Comparison of ENCODE assay signal across 1 cellular context in the genomic region with DNA sequence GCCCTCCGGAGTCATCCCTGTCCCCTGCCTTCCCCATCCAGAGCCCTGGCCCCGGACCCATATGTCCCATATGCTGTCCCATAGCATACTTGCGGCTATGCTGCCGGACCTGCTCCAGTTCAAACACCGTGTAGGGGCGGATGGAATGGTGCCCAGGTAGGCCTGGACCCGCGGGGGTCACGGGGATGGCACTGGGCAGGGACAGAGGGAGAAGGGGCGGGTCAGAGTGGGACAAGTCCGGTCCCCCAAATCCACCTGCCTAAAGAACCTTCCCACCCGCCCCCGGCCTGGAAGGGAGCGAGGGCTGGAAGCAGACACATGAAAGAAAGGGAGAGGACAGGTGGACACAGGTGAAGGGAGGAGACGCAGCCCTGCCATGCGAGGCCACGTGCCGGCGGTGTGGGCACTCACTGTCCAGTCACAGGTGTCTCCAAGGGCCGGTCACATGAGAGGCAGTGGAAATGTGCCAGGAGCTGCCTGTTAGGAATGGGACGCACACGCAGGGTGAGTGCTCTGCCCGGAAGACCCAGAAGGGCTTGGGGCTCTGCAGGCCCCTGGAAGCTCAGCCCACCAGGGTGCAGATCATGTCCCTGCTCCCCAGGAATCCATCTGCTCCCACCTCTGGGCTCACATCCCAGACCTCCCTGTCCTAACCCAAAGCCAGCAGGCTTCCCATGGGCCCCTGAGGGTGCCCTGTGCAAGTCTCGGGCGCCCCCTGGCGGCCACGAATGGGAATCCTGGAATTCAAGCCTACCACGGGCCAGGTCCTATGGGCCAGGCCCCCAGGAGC.
TF ChIP-seq lines count a peak whose summit lies in the region.

No MANE protein-coding gene starts in this region.

TF ChIP-seq in HepG2, 621 proteins besides CTCF, POLR2A, EP300 and RAD21 (continued from another document and continues in another):
- TF ChIP-seq, protein P1, sequence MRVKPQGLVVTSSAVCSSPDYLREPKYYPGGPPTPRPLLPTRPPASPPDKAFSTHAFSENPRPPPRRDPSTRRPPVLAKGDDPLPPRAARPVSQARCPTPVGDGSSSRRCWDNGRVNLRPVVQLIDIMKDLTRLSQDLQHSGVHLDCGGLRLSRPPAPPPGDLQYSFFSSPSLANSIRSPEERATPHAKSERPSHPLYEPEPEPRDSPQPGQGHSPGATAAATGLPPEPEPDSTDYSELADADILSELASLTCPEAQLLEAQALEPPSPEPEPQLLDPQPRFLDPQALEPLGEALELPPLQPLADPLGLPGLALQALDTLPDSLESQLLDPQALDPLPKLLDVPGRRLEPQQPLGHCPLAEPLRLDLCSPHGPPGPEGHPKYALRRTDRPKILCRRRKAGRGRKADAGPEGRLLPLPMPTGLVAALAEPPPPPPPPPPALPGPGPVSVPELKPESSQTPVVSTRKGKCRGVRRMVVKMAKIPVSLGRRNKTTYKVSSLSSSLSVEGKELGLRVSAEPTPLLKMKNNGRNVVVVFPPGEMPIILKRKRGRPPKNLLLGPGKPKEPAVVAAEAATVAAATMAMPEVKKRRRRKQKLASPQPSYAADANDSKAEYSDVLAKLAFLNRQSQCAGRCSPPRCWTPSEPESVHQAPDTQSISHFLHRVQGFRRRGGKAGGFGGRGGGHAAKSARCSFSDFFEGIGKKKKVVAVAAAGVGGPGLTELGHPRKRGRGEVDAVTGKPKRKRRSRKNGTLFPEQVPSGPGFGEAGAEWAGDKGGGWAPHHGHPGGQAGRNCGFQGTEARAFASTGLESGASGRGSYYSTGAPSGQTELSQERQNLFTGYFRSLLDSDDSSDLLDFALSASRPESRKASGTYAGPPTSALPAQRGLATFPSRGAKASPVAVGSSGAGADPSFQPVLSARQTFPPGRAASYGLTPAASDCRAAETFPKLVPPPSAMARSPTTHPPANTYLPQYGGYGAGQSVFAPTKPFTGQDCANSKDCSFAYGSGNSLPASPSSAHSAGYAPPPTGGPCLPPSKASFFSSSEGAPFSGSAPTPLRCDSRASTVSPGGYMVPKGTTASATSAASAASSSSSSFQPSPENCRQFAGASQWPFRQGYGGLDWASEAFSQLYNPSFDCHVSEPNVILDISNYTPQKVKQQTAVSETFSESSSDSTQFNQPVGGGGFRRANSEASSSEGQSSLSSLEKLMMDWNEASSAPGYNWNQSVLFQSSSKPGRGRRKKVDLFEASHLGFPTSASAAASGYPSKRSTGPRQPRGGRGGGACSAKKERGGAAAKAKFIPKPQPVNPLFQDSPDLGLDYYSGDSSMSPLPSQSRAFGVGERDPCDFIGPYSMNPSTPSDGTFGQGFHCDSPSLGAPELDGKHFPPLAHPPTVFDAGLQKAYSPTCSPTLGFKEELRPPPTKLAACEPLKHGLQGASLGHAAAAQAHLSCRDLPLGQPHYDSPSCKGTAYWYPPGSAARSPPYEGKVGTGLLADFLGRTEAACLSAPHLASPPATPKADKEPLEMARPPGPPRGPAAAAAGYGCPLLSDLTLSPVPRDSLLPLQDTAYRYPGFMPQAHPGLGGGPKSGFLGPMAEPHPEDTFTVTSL (CRISPR knock-in tag; IDR thresholded peaks at IDR 0.05; ENCODE audit: borderline replicate concordance), result no peak
- TF ChIP-seq SIX4 (CRISPR knock-in tag; IDR thresholded peaks at IDR 0.05), result no peak
- TF ChIP-seq POGK (CRISPR knock-in tag; conservative IDR thresholded peaks at IDR 0.05), result 0 out of 2 replicates have a peak, but pooled peaks have one; percentile 21
- no peak for TF ChIP-seq GLMP (CRISPR knock-in tag; IDR thresholded peaks at IDR 0.05; ENCODE audit: borderline replicate concordance)
- no peak for TF ChIP-seq IKZF4 (CRISPR knock-in tag; IDR thresholded peaks at IDR 0.05; ENCODE audit: borderline replicate concordance, low read depth, not compliant biosample characterization)
- TF ChIP-seq GPN1 (CRISPR knock-in tag; IDR thresholded peaks at IDR 0.05; ENCODE audit: borderline replicate concordance), result no peak; the same call in 1 of the 2 replicates
- TF ChIP-seq PRMT3 (CRISPR knock-in tag; IDR thresholded peaks at IDR 0.05; ENCODE audit: borderline replicate concordance, low read depth), result no peak
- no peak for TF ChIP-seq ZNF674 (CRISPR knock-in tag; IDR thresholded peaks at IDR 0.05; ENCODE audit: low read depth)
- no peak for TF ChIP-seq ZNF510 (CRISPR knock-in tag; IDR thresholded peaks at IDR 0.05; ENCODE audit: low read depth)
- no peak for TF ChIP-seq HNRNPH1 (optimal IDR thresholded peaks at IDR 0.05; ENCODE audit: low read depth, low read length)
- TF ChIP-seq, protein P2, sequence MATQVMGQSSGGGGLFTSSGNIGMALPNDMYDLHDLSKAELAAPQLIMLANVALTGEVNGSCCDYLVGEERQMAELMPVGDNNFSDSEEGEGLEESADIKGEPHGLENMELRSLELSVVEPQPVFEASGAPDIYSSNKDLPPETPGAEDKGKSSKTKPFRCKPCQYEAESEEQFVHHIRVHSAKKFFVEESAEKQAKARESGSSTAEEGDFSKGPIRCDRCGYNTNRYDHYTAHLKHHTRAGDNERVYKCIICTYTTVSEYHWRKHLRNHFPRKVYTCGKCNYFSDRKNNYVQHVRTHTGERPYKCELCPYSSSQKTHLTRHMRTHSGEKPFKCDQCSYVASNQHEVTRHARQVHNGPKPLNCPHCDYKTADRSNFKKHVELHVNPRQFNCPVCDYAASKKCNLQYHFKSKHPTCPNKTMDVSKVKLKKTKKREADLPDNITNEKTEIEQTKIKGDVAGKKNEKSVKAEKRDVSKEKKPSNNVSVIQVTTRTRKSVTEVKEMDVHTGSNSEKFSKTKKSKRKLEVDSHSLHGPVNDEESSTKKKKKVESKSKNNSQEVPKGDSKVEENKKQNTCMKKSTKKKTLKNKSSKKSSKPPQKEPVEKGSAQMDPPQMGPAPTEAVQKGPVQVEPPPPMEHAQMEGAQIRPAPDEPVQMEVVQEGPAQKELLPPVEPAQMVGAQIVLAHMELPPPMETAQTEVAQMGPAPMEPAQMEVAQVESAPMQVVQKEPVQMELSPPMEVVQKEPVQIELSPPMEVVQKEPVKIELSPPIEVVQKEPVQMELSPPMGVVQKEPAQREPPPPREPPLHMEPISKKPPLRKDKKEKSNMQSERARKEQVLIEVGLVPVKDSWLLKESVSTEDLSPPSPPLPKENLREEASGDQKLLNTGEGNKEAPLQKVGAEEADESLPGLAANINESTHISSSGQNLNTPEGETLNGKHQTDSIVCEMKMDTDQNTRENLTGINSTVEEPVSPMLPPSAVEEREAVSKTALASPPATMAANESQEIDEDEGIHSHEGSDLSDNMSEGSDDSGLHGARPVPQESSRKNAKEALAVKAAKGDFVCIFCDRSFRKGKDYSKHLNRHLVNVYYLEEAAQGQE (IDR thresholded peaks at IDR 0.05; ENCODE audit: borderline replicate concordance in 1 of 2, low read depth in 1 of 2, low read length in 2 of 2), result no peak
- no peak for TF ChIP-seq ZNF337 (CRISPR knock-in tag; IDR thresholded peaks at IDR 0.05; ENCODE audit: borderline replicate concordance, low read depth)
- TF ChIP-seq KAT2B (IDR thresholded peaks at IDR 0.05; ENCODE audit: borderline replicate concordance, low read depth, low read length), result no peak
- TF ChIP-seq KDM4B (CRISPR knock-in tag; IDR thresholded peaks at IDR 0.05), result peak; percentile 55; the same call in 1 of the 2 replicates
- TF ChIP-seq ZBTB26 (CRISPR knock-in tag; IDR thresholded peaks at IDR 0.05; ENCODE audit: borderline replicate concordance), result no peak
- no peak for TF ChIP-seq FOXJ3 (CRISPR knock-in tag; IDR thresholded peaks at IDR 0.05; ENCODE audit: borderline replicate concordance)
- TF ChIP-seq SCMH1 (CRISPR knock-in tag; IDR thresholded peaks at IDR 0.05; ENCODE audit: borderline replicate concordance), result no peak
- no peak for TF ChIP-seq SAFB2 (CRISPR knock-in tag; IDR thresholded peaks at IDR 0.05; ENCODE audit: borderline replicate concordance, low read depth)
- TF ChIP-seq POLR2AphosphoS2 (IDR thresholded peaks at IDR 0.05; ENCODE audit: low read depth, low read length), result no peak
- no peak for TF ChIP-seq RBAK (CRISPR knock-in tag; IDR thresholded peaks at IDR 0.05)
- no peak for TF ChIP-seq GABPA (IDR thresholded peaks at IDR 0.05; ENCODE audit: low read depth, low read length)
- TF ChIP-seq GABPA (CRISPR knock-in tag; IDR thresholded peaks at IDR 0.05; ENCODE audit: low read depth), result no peak
- no peak for TF ChIP-seq RFXANK (CRISPR knock-in tag; IDR thresholded peaks at IDR 0.05)
- TF ChIP-seq ZFY (CRISPR knock-in tag; IDR thresholded peaks at IDR 0.05), result no peak
- TF ChIP-seq ZNF501 (CRISPR knock-in tag; IDR thresholded peaks at IDR 0.05), result peak; percentile 76; the same call in 1 of the 2 replicates
- no peak for TF ChIP-seq ZNF160 (CRISPR knock-in tag; IDR thresholded peaks at IDR 0.05)
- TF ChIP-seq, protein P3, sequence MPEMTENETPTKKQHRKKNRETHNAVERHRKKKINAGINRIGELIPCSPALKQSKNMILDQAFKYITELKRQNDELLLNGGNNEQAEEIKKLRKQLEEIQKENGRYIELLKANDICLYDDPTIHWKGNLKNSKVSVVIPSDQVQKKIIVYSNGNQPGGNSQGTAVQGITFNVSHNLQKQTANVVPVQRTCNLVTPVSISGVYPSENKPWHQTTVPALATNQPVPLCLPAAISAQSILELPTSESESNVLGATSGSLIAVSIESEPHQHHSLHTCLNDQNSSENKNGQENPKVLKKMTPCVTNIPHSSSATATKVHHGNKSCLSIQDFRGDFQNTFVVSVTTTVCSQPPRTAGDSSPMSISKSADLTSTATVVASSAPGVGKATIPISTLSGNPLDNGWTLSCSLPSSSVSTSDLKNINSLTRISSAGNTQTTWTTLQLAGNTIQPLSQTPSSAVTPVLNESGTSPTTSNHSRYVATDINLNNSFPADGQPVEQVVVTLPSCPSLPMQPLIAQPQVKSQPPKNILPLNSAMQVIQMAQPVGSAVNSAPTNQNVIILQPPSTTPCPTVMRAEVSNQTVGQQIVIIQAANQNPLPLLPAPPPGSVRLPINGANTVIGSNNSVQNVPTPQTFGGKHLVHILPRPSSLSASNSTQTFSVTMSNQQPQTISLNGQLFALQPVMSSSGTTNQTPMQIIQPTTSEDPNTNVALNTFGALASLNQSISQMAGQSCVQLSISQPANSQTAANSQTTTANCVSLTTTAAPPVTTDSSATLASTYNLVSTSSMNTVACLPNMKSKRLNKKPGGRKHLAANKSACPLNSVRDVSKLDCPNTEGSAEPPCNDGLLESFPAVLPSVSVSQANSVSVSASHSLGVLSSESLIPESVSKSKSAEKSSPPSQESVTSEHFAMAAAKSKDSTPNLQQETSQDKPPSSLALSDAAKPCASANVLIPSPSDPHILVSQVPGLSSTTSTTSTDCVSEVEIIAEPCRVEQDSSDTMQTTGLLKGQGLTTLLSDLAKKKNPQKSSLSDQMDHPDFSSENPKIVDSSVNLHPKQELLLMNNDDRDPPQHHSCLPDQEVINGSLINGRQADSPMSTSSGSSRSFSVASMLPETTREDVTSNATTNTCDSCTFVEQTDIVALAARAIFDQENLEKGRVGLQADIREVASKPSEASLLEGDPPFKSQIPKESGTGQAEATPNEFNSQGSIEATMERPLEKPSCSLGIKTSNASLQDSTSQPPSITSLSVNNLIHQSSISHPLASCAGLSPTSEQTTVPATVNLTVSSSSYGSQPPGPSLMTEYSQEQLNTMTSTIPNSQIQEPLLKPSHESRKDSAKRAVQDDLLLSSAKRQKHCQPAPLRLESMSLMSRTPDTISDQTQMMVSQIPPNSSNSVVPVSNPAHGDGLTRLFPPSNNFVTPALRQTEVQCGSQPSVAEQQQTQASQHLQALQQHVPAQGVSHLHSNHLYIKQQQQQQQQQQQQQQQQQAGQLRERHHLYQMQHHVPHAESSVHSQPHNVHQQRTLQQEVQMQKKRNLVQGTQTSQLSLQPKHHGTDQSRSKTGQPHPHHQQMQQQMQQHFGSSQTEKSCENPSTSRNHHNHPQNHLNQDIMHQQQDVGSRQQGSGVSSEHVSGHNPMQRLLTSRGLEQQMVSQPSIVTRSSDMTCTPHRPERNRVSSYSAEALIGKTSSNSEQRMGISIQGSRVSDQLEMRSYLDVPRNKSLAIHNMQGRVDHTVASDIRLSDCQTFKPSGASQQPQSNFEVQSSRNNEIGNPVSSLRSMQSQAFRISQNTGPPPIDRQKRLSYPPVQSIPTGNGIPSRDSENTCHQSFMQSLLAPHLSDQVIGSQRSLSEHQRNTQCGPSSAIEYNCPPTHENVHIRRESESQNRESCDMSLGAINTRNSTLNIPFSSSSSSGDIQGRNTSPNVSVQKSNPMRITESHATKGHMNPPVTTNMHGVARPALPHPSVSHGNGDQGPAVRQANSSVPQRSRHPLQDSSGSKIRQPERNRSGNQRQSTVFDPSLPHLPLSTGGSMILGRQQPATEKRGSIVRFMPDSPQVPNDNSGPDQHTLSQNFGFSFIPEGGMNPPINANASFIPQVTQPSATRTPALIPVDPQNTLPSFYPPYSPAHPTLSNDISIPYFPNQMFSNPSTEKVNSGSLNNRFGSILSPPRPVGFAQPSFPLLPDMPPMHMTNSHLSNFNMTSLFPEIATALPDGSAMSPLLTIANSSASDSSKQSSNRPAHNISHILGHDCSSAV (CRISPR knock-in tag; IDR thresholded peaks at IDR 0.05; ENCODE audit: borderline replicate concordance), result no peak
- TF ChIP-seq TRIM24 (CRISPR knock-in tag; IDR thresholded peaks at IDR 0.05), result no peak
- no peak for TF ChIP-seq MIER2 (CRISPR knock-in tag; IDR thresholded peaks at IDR 0.05)
- TF ChIP-seq ZNF777 (CRISPR knock-in tag; IDR thresholded peaks at IDR 0.05), result no peak
- TF ChIP-seq RXRB (CRISPR knock-in tag; IDR thresholded peaks at IDR 0.05; ENCODE audit: borderline replicate concordance), result no peak
- 0 out of 2 replicates have a peak, but pooled peaks have one; percentile 41 for TF ChIP-seq ZNF124 (CRISPR knock-in tag; IDR thresholded peaks at IDR 0.05)
